In the genomic region with DNA sequence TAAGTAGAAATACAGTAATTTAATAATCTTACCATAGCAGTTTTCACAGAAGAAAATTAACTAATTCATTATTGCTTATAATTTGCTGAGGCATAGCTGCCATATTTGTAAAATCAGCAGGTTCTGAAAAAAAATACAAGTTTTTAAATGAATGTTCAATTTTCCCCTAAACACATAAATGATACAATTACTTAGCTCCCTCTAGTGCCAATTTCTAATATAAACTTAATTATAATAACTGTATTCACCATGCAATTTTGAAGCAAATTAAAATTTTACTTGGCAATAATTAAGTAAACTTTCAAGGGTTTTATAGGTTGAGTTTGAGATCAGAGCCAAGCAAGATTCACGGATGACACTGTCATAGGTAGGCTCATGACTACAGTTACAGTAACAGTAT, we compare ENCODE assay signal across 9 cellular contexts.
DNase-seq lines count a peak whose midpoint lies in the region; ATAC-seq, FAIRE-seq and TF ChIP-seq lines count a peak whose summit lies in the region.
"Had no signal": no experiment of that assay in that cellular context is flagged by ENCODE, and none has a peak within 500 bp of the region (broad histone marks: within the 10 kb centered on the region; RNA-seq: fewer than 3 reads in every experiment).

No MANE protein-coding gene starts in this region.

- H2AFZ ChIP-seq in mammary epithelial cell (ENCODE audit: low read depth, low read length): no peak overlapping the region

- dilution Hi-C loops in mammary epithelial cell (cut with HindIII; ENCODE audit: low sequenced_read_pairs): no loop called here

- intact Hi-C loops in mammary epithelial cell (cut with micrococcal nuclease): no loop called here
- intact Hi-C loops in upper lobe of right lung (cut with DNase I): no loop called here

- peak; percentile 91 for FAIRE-seq in endometrium (lab: Jason Lieb, UNC)
- FAIRE-seq: H54 had no signal

- ATAC-seq in upper lobe of right lung: no peak
- no peak for ATAC-seq in HG02981 (IDR thresholded peaks at IDR 0.05; ENCODE audit: unreplicated experiment)
- ATAC-seq in HG03039 (IDR thresholded peaks at IDR 0.05; ENCODE audit: unreplicated experiment): no peak

- TF ChIP-seq CTCF in mammary epithelial cell (conservative IDR thresholded peaks at IDR 0.05 in 1 of 2, IDR thresholded peaks at IDR 0.05 in 1 of 2; ENCODE audit: extremely low read depth in 1 of 2, insufficient read depth in 1 of 2, low read depth in 1 of 2, low read length in 2 of 2): peak in 1 of 2 donors; percentile 34
- TF ChIP-seq CTCF in upper lobe of right lung (IDR thresholded peaks at IDR 0.05): peak; percentile 25

- 100% methylated on average over 1 of the region's 1 CpG for WGBS in mammary epithelial cell (ENCODE audit: low coverage, missing lambda C conversion rate)

- H3K4me2 ChIP-seq in mammary epithelial cell (ENCODE audit: insufficient read depth, low read depth, low read length): no peak overlapping the region

- peak; percentile 1 to 7 for DNase-seq in T47D (ENCODE audit: low read depth in 1 of 2, low spot score in 1 of 2)
- DNase-seq in mammary epithelial cell: no peak
- DNase-seq in NCI-H748 (lab: John Stamatoyannopoulos, UW; ENCODE audit: unreplicated experiment): peak; percentile 25
- no peak for DNase-seq in upper lobe of right lung
- DNase-seq in 8988T: no peak

- H3K27ac ChIP-seq in mammary epithelial cell (ENCODE audit: insufficient read depth, low read depth, low read length): no peak overlapping the region
- no peak overlapping the region for H3K27ac ChIP-seq in upper lobe of right lung

- H3K27me3 ChIP-seq in mammary epithelial cell (ENCODE audit: insufficient read depth, low read length): peaks cover 5% of the 10 kb centered on the region
- no peaks in the 10 kb centered on the region for H3K27me3 ChIP-seq in upper lobe of right lung

- BruUV-seq in mammary epithelial cell (replicated peaks; lab: Mats Ljungman, UMichigan): no TSS peak

- no peak overlapping the region for H3K9ac ChIP-seq in mammary epithelial cell (ENCODE audit: insufficient read depth, low read length)

- H3K9me3 ChIP-seq in mammary epithelial cell (replicated peaks; ENCODE audit: insufficient read depth, low read length) (no peaks in the 10 kb centered on the region), upper lobe of right lung (no peaks in the 10 kb centered on the region)

- CTCF ChIA-PET in mammary epithelial cell (lab: Charles Lee; ENCODE audit: low non-redundant PET): interaction anchor here (0.7 kb wide), 1 partner anchor 197 kb away, joined by 4 read pairs; no protein-coding TSS in a partner anchor

- H4K20me1 ChIP-seq in mammary epithelial cell (ENCODE audit: insufficient read depth, low read length): no peaks in the 10 kb centered on the region

- H3K4me1 ChIP-seq in mammary epithelial cell (ENCODE audit: insufficient read depth, low read length): no peaks in the 10 kb centered on the region
- no peaks in the 10 kb centered on the region for H3K4me1 ChIP-seq in upper lobe of right lung

- H3K36me3 ChIP-seq in mammary epithelial cell (ENCODE audit: insufficient read depth, low read length): no peaks in the 10 kb centered on the region
- H3K36me3 ChIP-seq in upper lobe of right lung: no peaks in the 10 kb centered on the region

- H3K79me2 ChIP-seq in mammary epithelial cell (ENCODE audit: insufficient read depth, low read length): no peaks in the 10 kb centered on the region

- in situ Hi-C loops in T47D (cut with HindIII; ENCODE audit: low pct_unique_long_range_greater_than_20kb, low sequenced_read_pairs) (no loop called here), mammary epithelial cell (cut with MboI; ENCODE audit: low sequenced_read_pairs in 2 of 2) (no loop called here)

- no peak overlapping the region for H3K4me3 ChIP-seq in mammary epithelial cell (replicated peaks in 1 of 3; ENCODE audit: insufficient read depth in 1 of 3, low read depth in 2 of 3, low read length in 3 of 3)
- no peak overlapping the region for H3K4me3 ChIP-seq in upper lobe of right lung

Comparison
In these comparisons a context has a peak if more than half of its experiments do, and no peak if none do; other contexts are left out.
1. DNase-seq: peak in T47D (2 of 2) and NCI-H748 (single experiment); none in mammary epithelial cell (single experiment), upper lobe of right lung (single experiment) and 8988T (single experiment).